In the genomic region with DNA sequence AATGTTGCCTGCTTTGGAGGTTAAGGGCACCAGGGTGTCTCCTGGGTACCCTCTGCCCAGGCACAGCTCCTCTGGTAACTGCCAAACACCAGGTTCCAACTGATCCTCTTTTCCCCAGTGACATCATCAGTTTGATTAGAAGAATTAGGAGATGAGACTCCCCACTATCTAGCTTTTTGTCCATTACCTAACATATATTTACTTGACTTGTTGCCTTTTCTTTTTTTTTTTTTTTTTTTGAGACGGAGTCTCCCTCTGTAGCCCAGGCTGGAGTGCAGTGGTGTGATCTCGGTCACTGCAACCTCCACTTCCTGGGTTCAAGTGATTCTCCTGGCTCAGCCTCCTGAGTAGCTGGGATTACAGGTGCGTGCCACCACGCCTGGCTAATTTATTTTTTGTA, we compare ENCODE assay signal across 1 cellular context. TPM values are rescaled to one million over a fixed set of nuclear protein-coding genes. Genes with fewer than 3 reads are reported as not detected.
"Had no signal": no experiment of that assay in that cellular context is flagged by ENCODE, and none has a peak within 500 bp of the region (broad histone marks: within the 10 kb centered on the region; RNA-seq: fewer than 3 reads in every experiment).

A gene with protein sequence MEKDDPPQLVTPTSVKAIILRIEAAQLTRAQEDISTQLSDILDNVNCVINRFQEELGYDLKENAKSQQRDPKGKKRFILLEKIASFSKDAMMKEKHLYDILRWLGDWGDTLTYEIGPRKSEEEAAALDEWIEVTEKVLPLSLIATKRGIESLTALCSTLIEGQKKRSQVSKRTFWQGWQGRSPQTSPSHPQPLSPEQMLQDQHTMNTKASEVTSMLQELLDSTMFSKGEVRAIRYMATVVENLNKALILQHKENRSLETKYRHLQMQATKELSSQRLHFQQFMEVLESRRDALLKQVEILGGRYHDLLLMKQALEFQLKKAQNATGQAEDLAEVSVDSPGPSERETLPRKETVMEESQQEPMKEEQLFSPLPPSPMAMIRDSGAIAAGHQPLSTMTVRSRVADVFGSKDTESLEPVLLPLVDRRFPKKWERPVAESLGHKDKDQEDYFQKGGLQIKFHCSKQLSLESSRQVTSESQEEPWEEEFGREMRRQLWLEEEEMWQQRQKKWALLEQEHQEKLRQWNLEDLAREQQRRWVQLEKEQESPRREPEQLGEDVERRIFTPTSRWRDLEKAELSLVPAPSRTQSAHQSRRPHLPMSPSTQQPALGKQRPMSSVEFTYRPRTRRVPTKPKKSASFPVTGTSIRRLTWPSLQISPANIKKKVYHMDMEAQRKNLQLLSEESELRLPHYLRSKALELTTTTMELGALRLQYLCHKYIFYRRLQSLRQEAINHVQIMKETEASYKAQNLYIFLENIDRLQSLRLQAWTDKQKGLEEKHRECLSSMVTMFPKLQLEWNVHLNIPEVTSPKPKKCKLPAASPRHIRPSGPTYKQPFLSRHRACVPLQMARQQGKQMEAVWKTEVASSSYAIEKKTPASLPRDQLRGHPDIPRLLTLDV (minus strand): TSS at position 101 of the 400 bp plus-strand sequence. CDS start 162 bp downstream, outside the sequence.

RNA-seq across cellular contexts. Expression of the gene that starts here (rescaled TPM):
- total RNA-seq: activated CD8-positive, alpha-beta T cell treated with anti-CD3 and anti-CD28 coated beads for 36 hours had no signal
